In the genomic region with DNA sequence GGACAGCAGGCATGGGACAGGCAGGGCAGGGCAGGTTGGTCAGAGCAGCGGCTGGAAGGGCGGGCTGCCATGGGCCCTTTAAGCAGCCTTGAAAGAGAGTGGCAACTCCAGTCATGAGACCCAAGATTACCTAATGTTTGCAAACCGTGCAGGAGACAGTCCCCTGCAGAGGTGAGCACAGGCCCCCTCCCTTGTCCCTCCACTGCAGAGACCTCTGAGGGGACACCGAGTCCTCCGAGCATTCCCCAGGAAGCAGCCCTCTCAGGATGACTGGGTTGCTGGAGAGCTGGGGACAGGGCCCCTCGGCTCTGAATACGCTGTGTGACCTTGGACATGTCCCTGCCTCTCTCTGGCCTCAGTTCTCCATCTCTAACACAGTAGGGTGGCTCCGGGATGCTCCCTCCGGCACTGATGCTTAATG, we compare ENCODE assay signal across 17 cellular contexts.
DNase-seq lines count a peak whose midpoint lies in the region; ATAC-seq and TF ChIP-seq lines count a peak whose summit lies in the region.
"Had no signal": no experiment of that assay in that cellular context is flagged by ENCODE, and none has a peak within 500 bp of the region (broad histone marks: within the 10 kb centered on the region; RNA-seq: fewer than 3 reads in every experiment).

No MANE protein-coding gene starts in this region.

- H3K27ac Mint-ChIP-seq in central memory CD8-positive, alpha-beta T cell (ENCODE audit: low read depth) = no peak overlapping the region
- H3K27ac Mint-ChIP-seq in naive thymus-derived CD4-positive, alpha-beta T cell = peak overlapping the region in 2 of 9 donors; percentile 7 to 65
- H3K27ac Mint-ChIP-seq in type B pancreatic cell = peak overlapping the region; percentile 39
- H3K27ac Mint-ChIP-seq: activated CD4-positive, alpha-beta memory T cell treated with anti-CD3 and anti-CD28 coated beads, Interleukin-2, amount 10 ng/mL, durations not matched to agents 7 days and 5 days; activated T-helper 17 cell treated with anti-CD3 and anti-CD28 coated beads, Interleukin-2, amount 50 U/mL, for 72 hours had no signal

- H3K14ac ChIP-seq in mesenchymal stem cell (ENCODE audit: low read length in 2 of 2) = no peak overlapping the region

- no peak for ATAC-seq in central memory CD8-positive, alpha-beta T cell (replicated peaks; ENCODE audit: extremely low read depth, poor library complexity, severe bottlenecking)
- ATAC-seq in naive thymus-derived CD4-positive, alpha-beta T cell = no peak
- ATAC-seq: esophagus mucosa had no signal

- POLR2A ChIA-PET in naive thymus-derived CD4-positive, alpha-beta T cell (lab: Charles Lee) = interaction anchor here (0.7 to 1.8 kb wide), 3 partner anchors 9 to 27 kb away, joined by 4 to 5 read pairs (median 4); no protein-coding TSS in a partner anchor

- H2BK120ac ChIP-seq in mesenchymal stem cell (ENCODE audit: low read depth, low read length) = no peak overlapping the region

- no peak overlapping the region for H3K4ac ChIP-seq in mesenchymal stem cell (ENCODE audit: low read depth in 1 of 2, low read length in 2 of 2)

- peaks cover 53% of the 10 kb centered on the region for H3K4me1 Mint-ChIP-seq in central memory CD8-positive, alpha-beta T cell
- peaks cover 24 to 78% (median 67%) of the 10 kb centered on the region in 7 donors for H3K4me1 Mint-ChIP-seq in naive thymus-derived CD4-positive, alpha-beta T cell
- peaks cover 15% of the 10 kb centered on the region for H3K4me1 Mint-ChIP-seq in type B pancreatic cell (ENCODE audit: unreplicated experiment)

- H4K91ac ChIP-seq in mesenchymal stem cell (ENCODE audit: low read length) = no peak overlapping the region

- H3K4me1 ChIP-seq in naive thymus-derived CD4-positive, alpha-beta T cell (ENCODE audit: control insufficient read depth in 2 of 2, insufficient read depth in 2 of 2, low read length in 2 of 2) = peaks cover 20 to 31% of the 10 kb centered on the region in 2 donors
- peaks cover 30% of the 10 kb centered on the region for H3K4me1 ChIP-seq in mesenchymal stem cell (ENCODE audit: control insufficient read depth, insufficient read depth, low read depth, low read length)

- H3K23ac ChIP-seq in mesenchymal stem cell (ENCODE audit: low read length in 2 of 2) = no peak overlapping the region

- intact Hi-C loops in naive thymus-derived CD4-positive, alpha-beta T cell (cut with micrococcal nuclease) = no loop called here

- no peaks in the 10 kb centered on the region for H3K27me3 ChIP-seq in naive thymus-derived CD4-positive, alpha-beta T cell (ENCODE audit: control insufficient read depth in 2 of 2, insufficient read depth in 2 of 2, low read length in 2 of 2)
- H3K27me3 ChIP-seq in mesenchymal stem cell (ENCODE audit: control insufficient read depth in 1 of 2, insufficient read depth in 1 of 2, low read length in 2 of 2) = no peaks in the 10 kb centered on the region

- H2AK5ac ChIP-seq in mesenchymal stem cell (ENCODE audit: low read length, severe bottlenecking) = no peak overlapping the region

- peaks cover 19% of the 10 kb centered on the region for H3K36me3 Mint-ChIP-seq in central memory CD8-positive, alpha-beta T cell (ENCODE audit: insufficient read depth)
- H3K36me3 Mint-ChIP-seq in naive thymus-derived CD4-positive, alpha-beta T cell = peaks cover 0 to 8% (median 3%) of the 10 kb centered on the region in 5 donors
- no peaks in the 10 kb centered on the region for H3K36me3 Mint-ChIP-seq in type B pancreatic cell

- H2BK5ac ChIP-seq in mesenchymal stem cell (ENCODE audit: low read depth, low read length, poor library complexity, severe bottlenecking) = no peak overlapping the region

- no peak overlapping the region for H2BK12ac ChIP-seq in mesenchymal stem cell (ENCODE audit: low read length in 2 of 2)

- H3K9ac ChIP-seq in mesenchymal stem cell (ENCODE audit: low read length) = no peak overlapping the region
- H3K9ac ChIP-seq: GM23248, SK-N-SH had no signal

- WGBS in mesenchymal stem cell = 80% methylated on average over 9 of the region's 9 CpGs

- peak overlapping the region; percentile 95 for H3K4me3 Mint-ChIP-seq in central memory CD8-positive, alpha-beta T cell
- H3K4me3 Mint-ChIP-seq in naive thymus-derived CD4-positive, alpha-beta T cell = peak overlapping the region in 8 of 10 donors; percentile 15 to 72 (median 35)
- H3K4me3 Mint-ChIP-seq in type B pancreatic cell = peak overlapping the region; percentile 66
- H3K4me3 Mint-ChIP-seq: activated CD4-positive, alpha-beta memory T cell treated with anti-CD3 and anti-CD28 coated beads, Interleukin-2, amount 10 ng/mL, durations not matched to agents 7 days and 5 days had no signal

- H3K79me1 ChIP-seq in mesenchymal stem cell (replicated peaks; ENCODE audit: low read length, poor library complexity, severe bottlenecking) = peaks cover 8% of the 10 kb centered on the region

- no peaks in the 10 kb centered on the region for H3K9me3 Mint-ChIP-seq in central memory CD8-positive, alpha-beta T cell
- no peaks in the 10 kb centered on the region for H3K9me3 Mint-ChIP-seq in naive thymus-derived CD4-positive, alpha-beta T cell
- no peaks in the 10 kb centered on the region for H3K9me3 Mint-ChIP-seq in type B pancreatic cell
- H3K9me3 Mint-ChIP-seq: activated CD4-positive, alpha-beta memory T cell treated with anti-CD3 and anti-CD28 coated beads, Interleukin-2, amount 10 ng/mL, durations not matched to agents 7 days and 5 days; activated T-helper 17 cell treated with anti-CD3 and anti-CD28 coated beads, Interleukin-2, amount 50 U/mL, for 72 hours had no signal

- no peaks in the 10 kb centered on the region for H3K9me3 ChIP-seq in naive thymus-derived CD4-positive, alpha-beta T cell (ENCODE audit: control insufficient read depth in 2 of 3, low read length in 3 of 3)
- no peaks in the 10 kb centered on the region for H3K9me3 ChIP-seq in mesenchymal stem cell (ENCODE audit: control insufficient read depth, low read length)
- H3K9me3 ChIP-seq: SK-N-SH had no signal

- H3K4me3 ChIP-seq in naive thymus-derived CD4-positive, alpha-beta T cell (ENCODE audit: low read length) = no peak overlapping the region
- no peak overlapping the region for H3K4me3 ChIP-seq in mesenchymal stem cell (ENCODE audit: insufficient read depth in 1 of 2, low read depth in 1 of 2, low read length in 2 of 2)
- H3K4me3 ChIP-seq: GM23248 had no signal

- H2AFZ ChIP-seq in mesenchymal stem cell (ENCODE audit: low read depth, low read length) = no peak overlapping the region
- H2AFZ ChIP-seq: GM23248 had no signal

- no peak overlapping the region for H2BK15ac ChIP-seq in mesenchymal stem cell (ENCODE audit: low read depth, poor library complexity, severe bottlenecking)

- H3K18ac ChIP-seq in mesenchymal stem cell (ENCODE audit: low read depth in 1 of 2, low read length in 2 of 2) = no peak overlapping the region

- H3K4me2 ChIP-seq in mesenchymal stem cell (ENCODE audit: low read length, poor library complexity, severe bottlenecking) = no peak overlapping the region

- H4K8ac ChIP-seq in mesenchymal stem cell (ENCODE audit: low read length) = no peak overlapping the region

- TF ChIP-seq CTCF in type B pancreatic cell (conservative IDR thresholded peaks at IDR 0.05) = no peak

- CTCF ChIA-PET in naive thymus-derived CD4-positive, alpha-beta T cell (lab: Charles Lee) = interaction anchor here (0.7 to 1.7 kb wide), 2 partner anchors 8 to 9 kb away, joined by 3 to 4 read pairs; no protein-coding TSS in a partner anchor

- no peak overlapping the region for H3K27ac ChIP-seq in naive thymus-derived CD4-positive, alpha-beta T cell (ENCODE audit: low read depth, low read length)
- no peak overlapping the region for H3K27ac ChIP-seq in mesenchymal stem cell (ENCODE audit: low read length, poor library complexity, severe bottlenecking)

- no peaks in the 10 kb centered on the region for H3K27me3 Mint-ChIP-seq in central memory CD8-positive, alpha-beta T cell
- peaks cover 0 to 5% (median 0%) of the 10 kb centered on the region in 5 donors for H3K27me3 Mint-ChIP-seq in naive thymus-derived CD4-positive, alpha-beta T cell
- peaks cover 34% of the 10 kb centered on the region for H3K27me3 Mint-ChIP-seq in type B pancreatic cell
- H3K27me3 Mint-ChIP-seq: activated CD4-positive, alpha-beta memory T cell treated with anti-CD3 and anti-CD28 coated beads, Interleukin-2, amount 10 ng/mL, durations not matched to agents 7 days and 5 days; activated T-helper 17 cell treated with anti-CD3 and anti-CD28 coated beads, Interleukin-2, amount 50 U/mL, for 72 hours had no signal

- DNase-seq in activated effector memory CD4-positive, alpha-beta T cell treated with anti-CD3 and anti-CD28 coated beads, Interleukin-2, amount 50 U/mL, for 16 hours = peak; percentile 53
- no peak for DNase-seq in activated effector memory CD4-positive, alpha-beta T cell treated with Interleukin-2 at 50 U/mL for 16 hours
- DNase-seq in central memory CD8-positive, alpha-beta T cell (ENCODE audit: low spot score in 2 of 2) = no peak
- no peak for DNase-seq in naive thymus-derived CD4-positive, alpha-beta T cell
- DNase-seq in type B pancreatic cell (ENCODE audit: extremely low spot score, unreplicated experiment) (no peak), DMS53 treated with DMSO at 0.1 percent for 48 hours (lab: John Stamatoyannopoulos, UW; ENCODE audit: unreplicated experiment) (no peak), NCI-H82 treated with DMSO at 0.1 percent for 48 hours (lab: John Stamatoyannopoulos, UW; ENCODE audit: unreplicated experiment) (no peak), mesenchymal stem cell (no peak)
- DNase-seq: 8988T; activated CD4-positive, alpha-beta memory T cell treated with anti-CD3 and anti-CD28 coated beads, Interleukin-2, amount 10 ng/mL, durations not matched to agents 7 days and 5 days; dermis blood vessel endothelial cell; kidney glomerular epithelial cell; NCI-H2029; SK-N-SH had no signal

- H3K36me3 ChIP-seq in naive thymus-derived CD4-positive, alpha-beta T cell (ENCODE audit: control insufficient read depth in 2 of 3, insufficient read depth in 3 of 3, low read length in 3 of 3) = peaks cover 0 to 11% (median 0%) of the 10 kb centered on the region in 3 experiments
- H3K36me3 ChIP-seq in mesenchymal stem cell (ENCODE audit: control insufficient read depth in 1 of 2, insufficient read depth in 2 of 2, low read depth in 1 of 2, low read length in 2 of 2) = peaks cover 0 to 4% of the 10 kb centered on the region in 2 experiments

Comparison
In these comparisons a context has a peak if more than half of its experiments do, and no peak if none do; other contexts are left out.
1. H3K4me3 Mint-ChIP-seq: peak in every context shown above with its lines; median percentile 95 in central memory CD8-positive, alpha-beta T cell; 66 in type B pancreatic cell; 35 in naive thymus-derived CD4-positive, alpha-beta T cell.